Comparison of ENCODE assay signal across 27 cellular contexts in the genomic region with DNA sequence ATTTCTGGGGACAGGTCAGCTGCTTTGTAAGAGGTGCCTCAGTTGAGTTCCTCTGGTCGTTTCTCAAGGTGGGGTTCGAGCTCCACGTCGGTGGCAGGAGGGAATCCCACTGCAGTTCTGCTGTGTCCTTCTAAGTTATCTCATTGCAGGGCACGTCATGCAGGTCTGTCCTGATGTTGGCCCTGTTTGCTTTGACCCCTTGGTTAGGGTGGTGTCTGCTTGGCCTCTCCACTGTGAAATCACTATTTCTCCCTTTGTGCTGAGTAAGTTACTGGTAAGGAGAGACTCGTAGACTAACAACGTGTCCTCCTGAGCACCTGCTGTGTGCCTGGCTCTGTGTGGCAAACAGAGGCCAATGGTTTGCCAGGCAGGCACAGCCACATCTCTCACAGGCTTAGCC.
"Had no signal": no experiment of that assay in that cellular context is flagged by ENCODE, and none has a peak within 500 bp of the region (broad histone marks: within the 10 kb centered on the region; RNA-seq: fewer than 3 reads in every experiment).

No MANE protein-coding gene starts in this region.

- H3K27me3 ChIP-seq: adrenal gland, body of pancreas, foreskin keratinocyte, gastrocnemius medialis had no signal

- H3K27ac ChIP-seq: adrenal gland, body of pancreas, epithelial cell of prostate, foreskin keratinocyte, gastrocnemius medialis, SK-N-MC, VCaP had no signal

- H3K27ac Mint-ChIP-seq: activated CD4-positive, alpha-beta memory T cell treated with anti-CD3 and anti-CD28 coated beads for 36 hours; activated CD8-positive, alpha-beta memory T cell treated with anti-CD3 and anti-CD28 coated beads, Interleukin-2, amount 10 ng/mL, durations not matched to agents 7 days and 5 days; activated CD8-positive, alpha-beta T cell treated with anti-CD3 and anti-CD28 coated beads, Interleukin-2, amount 10 ng/mL, durations not matched to agents 7 days and 5 days; activated naive CD4-positive, alpha-beta T cell treated with anti-CD3 and anti-CD28 coated beads for 36 hours; activated naive CD4-positive, alpha-beta T cell treated with anti-CD3 and anti-CD28 coated beads, Interleukin-2, amount 50 U/mL, for 24 hours; activated naive CD8-positive, alpha-beta T cell treated with anti-CD3 and anti-CD28 coated beads for 36 hours; activated naive CD8-positive, alpha-beta T cell treated with anti-CD3 and anti-CD28 coated beads, Interleukin-2, amount 50 U/mL, for 24 hours; activated T-helper 1 cell treated with anti-CD3 and anti-CD28 coated beads, Interleukin-12 subunit alpha, Interleukin-12 subunit beta, Interleukin-2, Interleukin-4 antibody, amounts not matched to agents 30 ng/mL and 10 ng/mL and 1 ng/mL, durations not matched to agents 14 hours and 24 hours and 36 hours; activated T-helper 2 cell treated with anti-CD3 and anti-CD28 coated beads, Interferon-gamma antibody, Interleukin-2, Interleukin-4, amounts not matched to agents 10 μg/mL and 5 μg/mL and 100 μg/mL, durations not matched to agents 14 hours and 24 hours and 36 hours; WTC11 had no signal

- H3K36me3 ChIP-seq: adrenal gland, gastrocnemius medialis had no signal

- H3K4me3 Mint-ChIP-seq: activated CD4-positive, alpha-beta memory T cell treated with anti-CD3 and anti-CD28 coated beads for 36 hours; activated CD8-positive, alpha-beta memory T cell treated with anti-CD3 and anti-CD28 coated beads, Interleukin-2, amount 10 ng/mL, durations not matched to agents 7 days and 5 days; activated CD8-positive, alpha-beta T cell treated with anti-CD3 and anti-CD28 coated beads, Interleukin-2, amount 10 ng/mL, durations not matched to agents 7 days and 5 days; activated naive CD4-positive, alpha-beta T cell treated with anti-CD3 and anti-CD28 coated beads for 36 hours; activated naive CD4-positive, alpha-beta T cell treated with anti-CD3 and anti-CD28 coated beads, Interleukin-2, amount 50 U/mL, for 24 hours; activated naive CD8-positive, alpha-beta T cell treated with anti-CD3 and anti-CD28 coated beads for 36 hours; activated naive CD8-positive, alpha-beta T cell treated with anti-CD3 and anti-CD28 coated beads, Interleukin-2, amount 50 U/mL, for 24 hours; activated T-helper 1 cell treated with anti-CD3 and anti-CD28 coated beads, Interleukin-12 subunit alpha, Interleukin-12 subunit beta, Interleukin-2, Interleukin-4 antibody, amounts not matched to agents 30 ng/mL and 10 ng/mL and 1 ng/mL, durations not matched to agents 14 hours and 24 hours and 36 hours; WTC11 had no signal

- H3K4me3 ChIP-seq: adrenal gland, body of pancreas, gastrocnemius medialis, SK-N-MC had no signal

- H3K9me3 ChIP-seq: adrenal gland, body of pancreas, gastrocnemius medialis had no signal

- H3K4me1 Mint-ChIP-seq: activated naive CD4-positive, alpha-beta T cell treated with anti-CD3 and anti-CD28 coated beads, Interleukin-2, amount 50 U/mL, for 24 hours; activated naive CD8-positive, alpha-beta T cell treated with anti-CD3 and anti-CD28 coated beads for 36 hours; activated naive CD8-positive, alpha-beta T cell treated with anti-CD3 and anti-CD28 coated beads, Interleukin-2, amount 50 U/mL, for 24 hours; WTC11 had no signal

- H3K4me1 ChIP-seq: adrenal gland, foreskin keratinocyte had no signal

- H3K9me3 Mint-ChIP-seq: activated CD4-positive, alpha-beta memory T cell treated with anti-CD3 and anti-CD28 coated beads for 36 hours; activated naive CD4-positive, alpha-beta T cell treated with anti-CD3 and anti-CD28 coated beads for 36 hours; activated naive CD4-positive, alpha-beta T cell treated with anti-CD3 and anti-CD28 coated beads, Interleukin-2, amount 50 U/mL, for 24 hours; activated naive CD8-positive, alpha-beta T cell treated with anti-CD3 and anti-CD28 coated beads for 36 hours; activated naive CD8-positive, alpha-beta T cell treated with anti-CD3 and anti-CD28 coated beads, Interleukin-2, amount 50 U/mL, for 24 hours; activated T-helper 1 cell treated with anti-CD3 and anti-CD28 coated beads, Interleukin-12 subunit alpha, Interleukin-12 subunit beta, Interleukin-2, Interleukin-4 antibody, amounts not matched to agents 30 ng/mL and 10 ng/mL and 1 ng/mL, durations not matched to agents 14 hours and 24 hours and 36 hours; activated T-helper 2 cell treated with anti-CD3 and anti-CD28 coated beads, Interferon-gamma antibody, Interleukin-2, Interleukin-4, amounts not matched to agents 10 μg/mL and 5 μg/mL and 100 μg/mL, durations not matched to agents 14 hours and 24 hours and 36 hours had no signal

- H3K36me3 Mint-ChIP-seq: activated CD4-positive, alpha-beta memory T cell treated with anti-CD3 and anti-CD28 coated beads for 36 hours; activated CD8-positive, alpha-beta memory T cell treated with anti-CD3 and anti-CD28 coated beads, Interleukin-2, amount 10 ng/mL, durations not matched to agents 7 days and 5 days; activated naive CD4-positive, alpha-beta T cell treated with anti-CD3 and anti-CD28 coated beads, Interleukin-2, amount 50 U/mL, for 24 hours; activated naive CD8-positive, alpha-beta T cell treated with anti-CD3 and anti-CD28 coated beads for 36 hours; WTC11 had no signal

- DNase-seq: activated CD4-positive, alpha-beta memory T cell treated with anti-CD3 and anti-CD28 coated beads for 36 hours; activated CD4-positive, alpha-beta T cell treated with anti-CD3 and anti-CD28 coated beads for 48 hours; activated CD8-positive, alpha-beta memory T cell treated with anti-CD3 and anti-CD28 coated beads, Interleukin-2, amount 10 ng/mL, durations not matched to agents 7 days and 5 days; activated CD8-positive, alpha-beta memory T cell treated with anti-CD3 and anti-CD28 coated beads, Interleukin-2, amount 50 U/mL, for 4 hours; activated CD8-positive, alpha-beta T cell treated with anti-CD3 and anti-CD28 coated beads, Interleukin-2, amount 10 ng/mL, durations not matched to agents 7 days and 5 days; activated effector memory CD4-positive, alpha-beta T cell treated with anti-CD3 and anti-CD28 coated beads, Interleukin-2, amount 50 U/mL, for 16 hours; activated naive CD4-positive, alpha-beta T cell treated with anti-CD3 and anti-CD28 coated beads for 36 hours; activated naive CD8-positive, alpha-beta T cell treated with anti-CD3 and anti-CD28 coated beads for 36 hours; activated naive CD8-positive, alpha-beta T cell treated with anti-CD3 and anti-CD28 coated beads, Interleukin-2, amount 50 U/mL, for 24 hours; activated T-cell treated with anti-CD3 and anti-CD28 coated beads, Interleukin-2, amount 50 U/mL, for 1 hour; activated T-cell treated with anti-CD3 and anti-CD28 coated beads, Interleukin-2, amount 50 U/mL, for 48 hours; amygdala; aorta; body of pancreas; caudate nucleus; effector CD8-positive, alpha-beta T cell; foreskin keratinocyte; gastrocnemius medialis; T-helper 2 cell had no signal

- ATAC-seq: activated CD8-positive, alpha-beta memory T cell treated with anti-CD3 and anti-CD28 coated beads, Interleukin-2, amount 10 ng/mL, durations not matched to agents 7 days and 5 days; activated CD8-positive, alpha-beta T cell treated with anti-CD3 and anti-CD28 coated beads, Interleukin-2, amount 10 ng/mL, durations not matched to agents 7 days and 5 days; activated naive CD8-positive, alpha-beta T cell treated with anti-CD3 and anti-CD28 coated beads, Interleukin-2, amount 50 U/mL, for 24 hours; body of pancreas; foreskin keratinocyte; gastrocnemius medialis; WTC11 had no signal

- H3K27me3 Mint-ChIP-seq: activated CD4-positive, alpha-beta memory T cell treated with anti-CD3 and anti-CD28 coated beads for 36 hours; activated CD8-positive, alpha-beta memory T cell treated with anti-CD3 and anti-CD28 coated beads, Interleukin-2, amount 10 ng/mL, durations not matched to agents 7 days and 5 days; activated naive CD4-positive, alpha-beta T cell treated with anti-CD3 and anti-CD28 coated beads, Interleukin-2, amount 50 U/mL, for 24 hours; activated naive CD8-positive, alpha-beta T cell treated with anti-CD3 and anti-CD28 coated beads for 36 hours had no signal
